24 cellular contexts compared by ENCODE assay signal in the genomic region with DNA sequence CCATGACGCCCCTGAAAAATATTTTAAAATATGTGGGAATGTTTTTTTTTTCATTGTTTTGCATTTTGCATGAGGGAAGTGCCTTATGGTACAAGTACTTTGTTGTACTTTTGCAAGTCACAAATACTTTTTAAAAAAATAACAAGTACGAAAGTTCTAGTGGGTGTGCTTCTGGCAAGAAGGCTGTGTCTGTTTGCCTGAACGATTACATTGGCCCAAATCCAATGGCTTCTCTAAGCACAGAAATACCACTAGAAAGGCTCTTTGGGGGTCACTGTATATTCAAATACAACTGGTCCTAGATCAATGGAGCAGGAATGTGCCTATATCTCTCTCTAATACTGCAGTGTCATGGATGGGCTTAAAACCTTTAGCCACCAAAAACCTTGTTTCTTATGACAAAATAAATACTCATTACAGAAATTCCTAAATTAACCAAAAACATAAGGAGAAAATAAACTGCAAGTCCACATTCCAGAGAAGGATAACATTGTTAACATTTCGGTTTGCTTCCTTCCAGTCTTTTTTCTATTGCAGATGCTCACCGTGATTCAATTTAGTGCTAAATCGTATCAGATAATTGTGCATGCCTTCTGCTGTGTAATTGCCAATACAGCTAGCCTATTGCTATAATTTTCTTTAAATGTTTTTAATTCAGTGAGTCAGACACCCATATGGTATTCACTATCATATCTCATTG.
DNase-seq lines count a peak whose midpoint lies in the region; ATAC-seq and TF ChIP-seq lines count a peak whose summit lies in the region.
"Had no signal": no experiment of that assay in that cellular context is flagged by ENCODE, and none has a peak within 500 bp of the region (broad histone marks: within the 10 kb centered on the region; RNA-seq: fewer than 3 reads in every experiment).

No MANE protein-coding gene starts in this region.

- no peaks in the 10 kb centered on the region for H3K79me1 ChIP-seq in IMR-90 (ENCODE audit: low read depth in 1 of 2, low read length in 2 of 2)

- peak overlapping the region; percentile 50; the same call in 1 of the 2 replicates for H2BK20ac ChIP-seq in IMR-90 (ENCODE audit: low read depth, low read length)

- H3K18ac ChIP-seq in IMR-90 (ENCODE audit: low read depth, low read length), result no peak overlapping the region

- peaks cover 9% of the 10 kb centered on the region for H3K4me1 ChIP-seq in IMR-90 (ENCODE audit: control insufficient read depth, insufficient read depth, low read length)
- H3K4me1 ChIP-seq in Karpas-422 (ENCODE audit: low read length), result no peaks in the 10 kb centered on the region
- no peaks in the 10 kb centered on the region for H3K4me1 ChIP-seq in endodermal cell (ENCODE audit: control insufficient read depth, insufficient read depth, low read length)
- no peaks in the 10 kb centered on the region for H3K4me1 ChIP-seq in testis
- H3K4me1 ChIP-seq: A549, BE2C, SJSA1 had no signal

- H3K9me3 Mint-ChIP-seq in endodermal cell (no peaks in the 10 kb centered on the region), immature natural killer cell (peaks cover 0 to 2% (median 0%) of the 10 kb centered on the region in 6 donors)

- H3K9me2 ChIP-seq in Karpas-422 (replicated peaks; ENCODE audit: insufficient read depth, low read length), result no peaks in the 10 kb centered on the region

- intact Hi-C loops in IMR-90 (cut with micrococcal nuclease), result no loop called here
- intact Hi-C loops in testis (cut with DNase I; ENCODE audit: low total_unique reads), result no loop called here

- H4K8ac ChIP-seq in IMR-90 (ENCODE audit: low read depth in 2 of 2, low read length in 2 of 2), result no peak overlapping the region

- H2BK120ac ChIP-seq in IMR-90 (ENCODE audit: low read depth, low read length), result no peak overlapping the region

- H2AFZ ChIP-seq in IMR-90 (replicated peaks; ENCODE audit: low read length, poor library complexity), result no peak overlapping the region
- H2AFZ ChIP-seq in Karpas-422 (ENCODE audit: low read length), result no peak overlapping the region

- H3K4me1 Mint-ChIP-seq in endodermal cell, result no peaks in the 10 kb centered on the region
- no peaks in the 10 kb centered on the region for H3K4me1 Mint-ChIP-seq in immature natural killer cell

- no peak overlapping the region for H2AK9ac ChIP-seq in IMR-90 (replicated peaks; ENCODE audit: low read depth, low read length, poor library complexity)

- no peak for TF ChIP-seq CTCF in IMR-90 (conservative IDR thresholded peaks at IDR 0.05; ENCODE audit: low read depth, low read length)
- TF ChIP-seq CTCF in choroid plexus epithelial cell (conservative IDR thresholded peaks at IDR 0.05; ENCODE audit: low read depth, low read length), result no peak
- no peak for TF ChIP-seq CTCF in endodermal cell (conservative IDR thresholded peaks at IDR 0.05)
- no peak for TF ChIP-seq CTCF in testis (IDR thresholded peaks at IDR 0.05)

- in situ Hi-C loops in IMR-90 (cut with MboI; ENCODE audit: low sequenced_read_pairs), result no loop called here

- TF ChIP-seq RAD21 in IMR-90 (IDR thresholded peaks at IDR 0.05; ENCODE audit: low read length), result no peak

- CTCF ChIA-PET in IMR-90 (lab: Yijun Ruan, JAX), result no interaction called here

- no peak for TF ChIP-seq POLR2A in IMR-90 (IDR thresholded peaks at IDR 0.05; ENCODE audit: low read depth, low read length)
- no peak for TF ChIP-seq POLR2A in testis (IDR thresholded peaks at IDR 0.05)

- no peak overlapping the region for H3K9ac ChIP-seq in IMR-90 (ENCODE audit: low read depth, low read length)
- no peak overlapping the region for H3K9ac ChIP-seq in Karpas-422 (ENCODE audit: low read length)
- no peak overlapping the region for H3K9ac ChIP-seq in endodermal cell (ENCODE audit: extremely low read depth, low read length, poor library complexity, severe bottlenecking)

- H3K4me2 ChIP-seq in IMR-90 (ENCODE audit: low read depth, low read length), result no peak overlapping the region
- H3K4me2 ChIP-seq in Karpas-422 (ENCODE audit: low read depth, low read length, poor library complexity, severe bottlenecking), result no peak overlapping the region
- H3K4me2 ChIP-seq: A549 had no signal

- DNase-seq in IMR-90 (peak; percentile 40), choroid plexus epithelial cell (ENCODE audit: low read depth) (peak; percentile 85), fibroblast of peridontal ligament (ENCODE audit: extremely low read depth) (peak; percentile 59), smooth muscle cell of the brain vasculature (ENCODE audit: low read depth, low spot score) (peak; percentile 31), Karpas-422 (no peak), endodermal cell (no peak), testis (no peak), immature natural killer cell (no peak)
- DNase-seq: BE2C, H7, HFFc6, KBM-7, NCI-H1092, NCI-H1436 treated with DMSO at 0.1 percent for 48 hours, NCI-H2029, NCI-H345, NCI-H524, NCI-H774, OCI-M1 had no signal

- no peak overlapping the region for H4K91ac ChIP-seq in IMR-90 (ENCODE audit: insufficient read depth, low read depth, low read length)

- no peak overlapping the region for H3K14ac ChIP-seq in IMR-90 (replicated peaks; ENCODE audit: low read depth, low read length)

- no peak overlapping the region for H3K23ac ChIP-seq in IMR-90 (ENCODE audit: low read depth, low read length)

- H3K4me3 ChIP-seq in IMR-90 (ENCODE audit: insufficient read depth, low read depth, low read length) (no peak overlapping the region), choroid plexus epithelial cell (ENCODE audit: low read depth, low read length) (no peak overlapping the region), Karpas-422 (ENCODE audit: low read length) (no peak overlapping the region), endodermal cell (ENCODE audit: low read length) (no peak overlapping the region), testis (no peak overlapping the region)
- H3K4me3 ChIP-seq: A549, SJSA1 had no signal

- no CpG with 5 or more reads among the region's 6 CpGs for WGBS in IMR-90 (ENCODE audit: extremely low coverage in 2 of 2, insufficient read length in 1 of 2), 2 experiments
- WGBS in endodermal cell (ENCODE audit: insufficient coverage in 1 of 2, insufficient read length in 1 of 2), 2 experiments, result 90 to 100% methylated on average over 6 of the region's 6 CpGs
- WGBS in testis, 2 donors, result 63 to 72% methylated on average over 6 of the region's 6 CpGs

- no peaks in the 10 kb centered on the region for H3K9me3 ChIP-seq in IMR-90 (ENCODE audit: control insufficient read depth, insufficient read depth, low read length)
- no peaks in the 10 kb centered on the region for H3K9me3 ChIP-seq in Karpas-422 (ENCODE audit: low read length)
- no peaks in the 10 kb centered on the region for H3K9me3 ChIP-seq in endodermal cell (ENCODE audit: control insufficient read depth, low read length)
- H3K9me3 ChIP-seq in testis, result no peaks in the 10 kb centered on the region
- H3K9me3 ChIP-seq: A549, BE2C, SJSA1 had no signal

- BruUV-seq in IMR-90 (replicated peaks; lab: Mats Ljungman, UMichigan), result no TSS peak

- H3K36me3 Mint-ChIP-seq in endodermal cell (ENCODE audit: low read depth) (no peaks in the 10 kb centered on the region), immature natural killer cell (no peaks in the 10 kb centered on the region)

- POLR2A ChIA-PET in IMR-90 (lab: Charles Lee; ENCODE audit: unreplicated experiment), result interaction anchor here (0.5 kb wide), 1 partner anchor 18 kb away, joined by 9 read pairs; no protein-coding TSS in a partner anchor

- no peaks in the 10 kb centered on the region for H4K20me1 ChIP-seq in IMR-90 (ENCODE audit: insufficient read depth, low read length)
- no peaks in the 10 kb centered on the region for H4K20me1 ChIP-seq in Karpas-422 (ENCODE audit: insufficient read depth, low read depth, low read length)

- no peak overlapping the region for H3K27ac Mint-ChIP-seq in endodermal cell
- H3K27ac Mint-ChIP-seq in immature natural killer cell, result no peak overlapping the region
- H3K27ac Mint-ChIP-seq: HFFc6 had no signal

- H2BK5ac ChIP-seq in IMR-90 (ENCODE audit: low read depth, low read length, poor library complexity, severe bottlenecking), result no peak overlapping the region

- H3K9me1 ChIP-seq in IMR-90 (ENCODE audit: insufficient read depth, low read length), result no peaks in the 10 kb centered on the region

- H3K27me3 Mint-ChIP-seq in endodermal cell (ENCODE audit: insufficient read depth) (no peaks in the 10 kb centered on the region), immature natural killer cell (ENCODE audit: low read depth in 3 of 3) (peaks cover 5 to 9% (median 5%) of the 10 kb centered on the region in 3 donors)

- H3K27me3 ChIP-seq in IMR-90 (ENCODE audit: control insufficient read depth, insufficient read depth, low read length), result no peaks in the 10 kb centered on the region
- H3K27me3 ChIP-seq in Karpas-422 (ENCODE audit: low read length), result no peaks in the 10 kb centered on the region
- no peaks in the 10 kb centered on the region for H3K27me3 ChIP-seq in endodermal cell (ENCODE audit: control insufficient read depth, insufficient read depth, low read length, poor library complexity, severe bottlenecking)
- no peaks in the 10 kb centered on the region for H3K27me3 ChIP-seq in testis
- H3K27me3 ChIP-seq: BE2C, SJSA1 had no signal

- no peak overlapping the region for H3K27ac ChIP-seq in IMR-90 (ENCODE audit: insufficient read depth, low read length)
- no peak overlapping the region for H3K27ac ChIP-seq in Karpas-422 (ENCODE audit: low read length)
- no peak overlapping the region for H3K27ac ChIP-seq in endodermal cell (ENCODE audit: low read depth, low read length)
- no peak overlapping the region for H3K27ac ChIP-seq in testis
- H3K27ac ChIP-seq: A549, HL-60, SJSA1 had no signal

- no peak overlapping the region for H2AK5ac ChIP-seq in IMR-90 (ENCODE audit: low read depth, low read length)

- H3K4me3 Mint-ChIP-seq in endodermal cell, result no peak overlapping the region
- H3K4me3 Mint-ChIP-seq in immature natural killer cell, result no peak overlapping the region
- H3K4me3 Mint-ChIP-seq: HFFc6 had no signal

- dilution Hi-C loops in IMR-90 (cut with HindIII; ENCODE audit: low sequenced_read_pairs, unreplicated experiment), result no loop called here

- H3K36me3 ChIP-seq in IMR-90 (ENCODE audit: control insufficient read depth, insufficient read depth, low read length) (no peaks in the 10 kb centered on the region; the same call in 1 of the 2 replicates), Karpas-422 (ENCODE audit: insufficient read depth, low read length) (no peaks in the 10 kb centered on the region), endodermal cell (ENCODE audit: control insufficient read depth, insufficient read depth, low read length) (no peaks in the 10 kb centered on the region), testis (ENCODE audit: low read depth, missing control alignments) (no peaks in the 10 kb centered on the region)
- H3K36me3 ChIP-seq: BE2C, SJSA1 had no signal

- H3K56ac ChIP-seq in IMR-90 (ENCODE audit: extremely low read depth, insufficient read depth, low read length), result no peak overlapping the region

- H4K5ac ChIP-seq in IMR-90 (ENCODE audit: low read depth, low read length), result no peak overlapping the region

- no peak overlapping the region for H2BK15ac ChIP-seq in IMR-90 (ENCODE audit: low read depth, low read length)

- H3K4ac ChIP-seq in IMR-90 (ENCODE audit: low read depth, low read length), result no peak overlapping the region

- H3K79me2 ChIP-seq in Karpas-422 (ENCODE audit: low read length), result no peaks in the 10 kb centered on the region

- peak; percentile 31; the same call in 1 of the 2 replicates for ATAC-seq in IMR-90 (ENCODE audit: low read depth)
- ATAC-seq: A549, HepG2, Right ventricle myocardium inferior had no signal

Comparison
In these comparisons a context has a peak if more than half of its experiments do, and no peak if none do; other contexts are left out.
1. DNase-seq: peak in IMR-90 (single experiment), choroid plexus epithelial cell (single experiment), fibroblast of peridontal ligament (single experiment) and smooth muscle cell of the brain vasculature (single experiment); none in Karpas-422 (single experiment), endodermal cell (single experiment), testis (single experiment) and immature natural killer cell (0 of 3).